ENCODE assay signal across 11 cellular contexts in genomic region chr12:14259481-14260010, GRCh38.
DNase-seq lines count a peak whose midpoint lies in the region; ATAC-seq and TF ChIP-seq lines count a peak whose summit lies in the region.
"Had no signal": no experiment of that assay in that cellular context is flagged by ENCODE, and none has a peak within 500 bp of the region (broad histone marks: within the 10 kb centered on the region; RNA-seq: fewer than 3 reads in every experiment).

No MANE protein-coding gene starts in this region.

- no peaks in the 10 kb centered on the region for H3K9me3 ChIP-seq in esophagus (ENCODE audit: control insufficient read depth in 2 of 2, insufficient read depth in 1 of 2, low read depth in 1 of 2, low read length in 1 of 2)
- no peaks in the 10 kb centered on the region for H3K9me3 ChIP-seq in upper lobe of right lung

- H3K4me1 Mint-ChIP-seq in activated naive CD8-positive, alpha-beta T cell (ENCODE audit: low read depth) = peaks cover 62% of the 10 kb centered on the region
- H3K4me1 Mint-ChIP-seq in activated naive CD8-positive, alpha-beta T cell treated with anti-CD3 and anti-CD28 coated beads, Interleukin-2, amount 50 U/mL, for 24 hours = peaks cover 52% of the 10 kb centered on the region
- peaks cover 70% of the 10 kb centered on the region for H3K4me1 Mint-ChIP-seq in nephron

- H3K27ac Mint-ChIP-seq in activated naive CD8-positive, alpha-beta T cell = peak overlapping the region; percentile 34
- H3K27ac Mint-ChIP-seq in activated naive CD8-positive, alpha-beta T cell treated with anti-CD3 and anti-CD28 coated beads, Interleukin-2, amount 50 U/mL, for 24 hours = no peak overlapping the region
- peak overlapping the region; percentile 97 to 99 (median 98) for H3K27ac Mint-ChIP-seq in nephron

- no peaks in the 10 kb centered on the region for H3K27me3 ChIP-seq in esophagus (ENCODE audit: control insufficient read depth in 1 of 2, insufficient read depth in 2 of 2, low read length in 2 of 2)
- no peaks in the 10 kb centered on the region for H3K27me3 ChIP-seq in upper lobe of right lung

- 80 to 83% methylated on average over 11 of the region's 11 CpGs for WGBS in esophagus, 2 donors

- H3K4me3 ChIP-seq in esophagus (ENCODE audit: low read depth in 1 of 2, low read length in 2 of 2) = no peak overlapping the region
- no peak overlapping the region for H3K4me3 ChIP-seq in upper lobe of right lung

- no peak for TF ChIP-seq CTCF in nephron (IDR thresholded peaks at IDR 0.05; ENCODE audit: unreplicated experiment in 3 of 3)
- no peak for TF ChIP-seq CTCF in upper lobe of right lung (IDR thresholded peaks at IDR 0.05)

- H3K36me3 ChIP-seq in esophagus (ENCODE audit: control insufficient read depth in 2 of 2, insufficient read depth in 2 of 2, low read length in 1 of 2) (no peaks in the 10 kb centered on the region), upper lobe of right lung (no peaks in the 10 kb centered on the region)
- H3K36me3 ChIP-seq: WERI-Rb-1 had no signal

- no peak for DNase-seq in activated naive CD8-positive, alpha-beta T cell treated with anti-CD3 and anti-CD28 coated beads, Interleukin-2, amount 50 U/mL, for 24 hours
- DNase-seq in upper lobe of right lung = no peak
- DNase-seq: WERI-Rb-1 had no signal

- no peaks in the 10 kb centered on the region for H3K27me3 Mint-ChIP-seq in activated naive CD8-positive, alpha-beta T cell
- H3K27me3 Mint-ChIP-seq in activated naive CD8-positive, alpha-beta T cell treated with anti-CD3 and anti-CD28 coated beads, Interleukin-2, amount 50 U/mL, for 24 hours = no peaks in the 10 kb centered on the region
- no peaks in the 10 kb centered on the region for H3K27me3 Mint-ChIP-seq in nephron (ENCODE audit: low read depth)
- H3K27me3 Mint-ChIP-seq: stimulated activated naive CD8-positive, alpha-beta T cell treated with anti-CD3 and anti-CD28 coated beads, Interleukin-15, Interleukin-2, amounts not matched to agents 100 ng/mL and 50 ng/mL, for 24 hours had no signal

- no peak for ATAC-seq in activated naive CD8-positive, alpha-beta T cell treated with anti-CD3 and anti-CD28 coated beads, Interleukin-2, amount 50 U/mL, for 24 hours
- ATAC-seq in upper lobe of right lung (no peak), HG02870 (IDR thresholded peaks at IDR 0.05; ENCODE audit: unreplicated experiment) (no peak), GM21529 (IDR thresholded peaks at IDR 0.05; ENCODE audit: unreplicated experiment) (no peak), GM19452 (IDR thresholded peaks at IDR 0.05; ENCODE audit: unreplicated experiment) (no peak)
- ATAC-seq: activated naive CD4-positive, alpha-beta T cell treated with anti-CD3 and anti-CD28 coated beads, Interleukin-2, amount 50 U/mL, for 72 hours had no signal

- intact Hi-C loops in upper lobe of right lung (cut with DNase I) = no loop called here

- no peak overlapping the region for H3K4me3 Mint-ChIP-seq in activated naive CD8-positive, alpha-beta T cell
- no peak overlapping the region for H3K4me3 Mint-ChIP-seq in activated naive CD8-positive, alpha-beta T cell treated with anti-CD3 and anti-CD28 coated beads, Interleukin-2, amount 50 U/mL, for 24 hours
- no peak overlapping the region for H3K4me3 Mint-ChIP-seq in nephron
- H3K4me3 Mint-ChIP-seq: stimulated activated naive CD8-positive, alpha-beta T cell treated with anti-CD3 and anti-CD28 coated beads, Interleukin-15, Interleukin-2, amounts not matched to agents 100 ng/mL and 50 ng/mL, for 24 hours had no signal

- H3K9me3 Mint-ChIP-seq in activated naive CD8-positive, alpha-beta T cell (ENCODE audit: low read depth) = no peaks in the 10 kb centered on the region
- H3K9me3 Mint-ChIP-seq in activated naive CD8-positive, alpha-beta T cell treated with anti-CD3 and anti-CD28 coated beads, Interleukin-2, amount 50 U/mL, for 24 hours = peaks cover 12% of the 10 kb centered on the region
- H3K9me3 Mint-ChIP-seq in nephron = peaks cover 67% of the 10 kb centered on the region

- H3K4me1 ChIP-seq in esophagus (ENCODE audit: control insufficient read depth in 2 of 2, insufficient read depth in 2 of 2, low read length in 1 of 2) (peaks cover 0 to 20% of the 10 kb centered on the region in 2 donors), upper lobe of right lung (peaks cover 38% of the 10 kb centered on the region)

- H3K27ac ChIP-seq in esophagus (ENCODE audit: low read depth in 2 of 2, low read length in 1 of 2) (peak overlapping the region; percentile 96 to 99), upper lobe of right lung (peak overlapping the region; percentile 93)
- H3K27ac ChIP-seq: WERI-Rb-1 had no signal

- peaks cover 6% of the 10 kb centered on the region for H3K36me3 Mint-ChIP-seq in activated naive CD8-positive, alpha-beta T cell
- peaks cover 2% of the 10 kb centered on the region for H3K36me3 Mint-ChIP-seq in activated naive CD8-positive, alpha-beta T cell treated with anti-CD3 and anti-CD28 coated beads, Interleukin-2, amount 50 U/mL, for 24 hours (ENCODE audit: low read depth)
- peaks cover 45% of the 10 kb centered on the region for H3K36me3 Mint-ChIP-seq in nephron (ENCODE audit: low read depth)
